Comparison of ENCODE assay signal across 8 cellular contexts in genomic region chr6:56852249-56852606, GRCh38.
DNase-seq lines count a peak whose midpoint lies in the region; ATAC-seq and TF ChIP-seq lines count a peak whose summit lies in the region.

No MANE protein-coding gene starts in this region.

- no peak for DNase-seq in Calu3
- DNase-seq in mesenchymal stem cell: no peak
- DNase-seq in AG20443 (ENCODE audit: low spot score): no peak
- DNase-seq in Caco-2: no peak
- DNase-seq in activated T-cell treated with anti-CD3 and anti-CD28 coated beads, Interleukin-2, amount 50 U/mL, for 4 hours: no peak
- DNase-seq in NCI-H1694 (lab: John Stamatoyannopoulos, UW): no peak

- H4K20me1 ChIP-seq in OCI-LY3 (ENCODE audit: insufficient read depth, low read length): no peaks in the 10 kb centered on the region

- H2AFZ ChIP-seq in OCI-LY3 (ENCODE audit: low read depth, low read length) (peak overlapping the region; percentile 91), mesenchymal stem cell (ENCODE audit: low read depth, low read length) (no peak overlapping the region)

- H3K4me1 Mint-ChIP-seq in Calu3 (ENCODE audit: low read depth, unreplicated experiment) (peaks cover 41% of the 10 kb centered on the region), Caco-2 (ENCODE audit: low read depth, unreplicated experiment) (peaks cover 10% of the 10 kb centered on the region)
- H3K4me1 Mint-ChIP-seq in activated T-cell treated with anti-CD3 and anti-CD28 coated beads, Interleukin-2, amount 50 U/mL, for 4 hours (ENCODE audit: low read depth): peaks cover 15% of the 10 kb centered on the region

- CTCF ChIA-PET in Calu3 (lab: Charles Lee): interaction anchor here (1.0 to 2.9 kb wide), 14 partner anchors 9 to 215 kb away, joined by 3 to 16 read pairs (median 4); no protein-coding TSS in a partner anchor
- CTCF ChIA-PET in Caco-2 (lab: Charles Lee): interaction anchor here (1.0 to 1.8 kb wide), 7 partner anchors 31 to 215 kb away, joined by 4 to 14 read pairs (median 5); no protein-coding TSS in a partner anchor

- WGBS in mesenchymal stem cell: 0% methylated on average over 2 of the region's 2 CpGs

- H3K27me3 ChIP-seq in OCI-LY3 (ENCODE audit: low read depth, low read length) (no peaks in the 10 kb centered on the region), mesenchymal stem cell (ENCODE audit: control insufficient read depth in 1 of 2, insufficient read depth in 1 of 2, low read length in 2 of 2) (no peaks in the 10 kb centered on the region), Caco-2 (replicated peaks; ENCODE audit: control insufficient read depth, insufficient read depth, low read length) (no peaks in the 10 kb centered on the region)

- H4K91ac ChIP-seq in mesenchymal stem cell (ENCODE audit: low read length): no peak overlapping the region

- H3K4me2 ChIP-seq in OCI-LY3 (ENCODE audit: low read length) (peak overlapping the region; percentile 82), mesenchymal stem cell (ENCODE audit: low read length, poor library complexity, severe bottlenecking) (no peak overlapping the region)

- H3K4ac ChIP-seq in mesenchymal stem cell (ENCODE audit: low read depth in 1 of 2, low read length in 2 of 2): no peak overlapping the region

- H2BK120ac ChIP-seq in mesenchymal stem cell (ENCODE audit: low read depth, low read length): no peak overlapping the region

- H3K9me3 Mint-ChIP-seq in Calu3 (ENCODE audit: low read depth, unreplicated experiment) (no peaks in the 10 kb centered on the region), Caco-2 (ENCODE audit: unreplicated experiment) (no peaks in the 10 kb centered on the region)
- no peaks in the 10 kb centered on the region for H3K9me3 Mint-ChIP-seq in activated T-cell treated with anti-CD3 and anti-CD28 coated beads, Interleukin-2, amount 50 U/mL, for 4 hours

- H3K79me1 ChIP-seq in mesenchymal stem cell (replicated peaks; ENCODE audit: low read length, poor library complexity, severe bottlenecking): peaks cover 3% of the 10 kb centered on the region

- BruUV-seq in Calu3 (replicated peaks; lab: Mats Ljungman, UMichigan) (no TSS peak), Caco-2 (replicated peaks; lab: Mats Ljungman, UMichigan) (no TSS peak)

- POLR2A ChIA-PET in Caco-2 (lab: Charles Lee): no interaction called here

- peak overlapping the region; percentile 97 for H3K4me3 Mint-ChIP-seq in Calu3 (ENCODE audit: low read depth, unreplicated experiment)
- H3K4me3 Mint-ChIP-seq in Caco-2 (ENCODE audit: unreplicated experiment): no peak overlapping the region
- H3K4me3 Mint-ChIP-seq in activated T-cell treated with anti-CD3 and anti-CD28 coated beads, Interleukin-2, amount 50 U/mL, for 4 hours: no peak overlapping the region

- TF ChIP-seq CTCF in Calu3 (IDR thresholded peaks at IDR 0.05; ENCODE audit: unreplicated experiment): no peak
- no peak for TF ChIP-seq CTCF in OCI-LY3 (IDR thresholded peaks at IDR 0.05; ENCODE audit: low read depth, low read length)
- no peak for TF ChIP-seq CTCF in Caco-2 (IDR thresholded peaks at IDR 0.05; ENCODE audit: insufficient read depth in 1 of 2, low read depth in 1 of 2, low read length in 1 of 2, severe bottlenecking in 1 of 2, unreplicated experiment in 1 of 2)

- H3K23ac ChIP-seq in mesenchymal stem cell (ENCODE audit: low read length in 2 of 2): no peak overlapping the region

- H3K18ac ChIP-seq in mesenchymal stem cell (ENCODE audit: low read depth in 1 of 2, low read length in 2 of 2): no peak overlapping the region

- H3K27me3 Mint-ChIP-seq in Calu3 (ENCODE audit: unreplicated experiment) (no peaks in the 10 kb centered on the region), Caco-2 (ENCODE audit: insufficient read depth, unreplicated experiment) (no peaks in the 10 kb centered on the region)
- H3K27me3 Mint-ChIP-seq in activated T-cell treated with anti-CD3 and anti-CD28 coated beads, Interleukin-2, amount 50 U/mL, for 4 hours (ENCODE audit: low read depth): peaks cover 46% of the 10 kb centered on the region

- H3K27ac Mint-ChIP-seq in Calu3 (ENCODE audit: unreplicated experiment): peak overlapping the region; percentile 91
- no peak overlapping the region for H3K27ac Mint-ChIP-seq in Caco-2 (ENCODE audit: unreplicated experiment)

- H3K36me3 ChIP-seq in OCI-LY3 (replicated peaks; ENCODE audit: low read depth, low read length) (no peaks in the 10 kb centered on the region), mesenchymal stem cell (ENCODE audit: control insufficient read depth in 1 of 2, insufficient read depth in 2 of 2, low read depth in 1 of 2, low read length in 2 of 2) (peaks cover 0 to 17% of the 10 kb centered on the region in 2 experiments), Caco-2 (ENCODE audit: control insufficient read depth, insufficient read depth, low read length) (no peaks in the 10 kb centered on the region)

- H3K4me1 ChIP-seq in OCI-LY3 (ENCODE audit: low read length) (peaks cover 28% of the 10 kb centered on the region), mesenchymal stem cell (ENCODE audit: control insufficient read depth, insufficient read depth, low read depth, low read length) (peaks cover 8% of the 10 kb centered on the region), Caco-2 (peaks cover 6% of the 10 kb centered on the region; the same call in 1 of the 2 replicates)

- no peak overlapping the region for H3K14ac ChIP-seq in mesenchymal stem cell (ENCODE audit: low read length in 2 of 2)

- H3K4me3 ChIP-seq in OCI-LY3 (ENCODE audit: low read length) (peak overlapping the region; percentile 70), mesenchymal stem cell (ENCODE audit: insufficient read depth in 1 of 2, low read depth in 1 of 2, low read length in 2 of 2) (peak overlapping the region in 1 of 2 experiments; percentile 82), Caco-2 (ENCODE audit: low read depth, low read length) (no peak overlapping the region)

- no peak overlapping the region for H2BK12ac ChIP-seq in mesenchymal stem cell (ENCODE audit: low read length in 2 of 2)

- H2BK5ac ChIP-seq in mesenchymal stem cell (ENCODE audit: low read depth, low read length, poor library complexity, severe bottlenecking): no peak overlapping the region

- ATAC-seq in GM21529 (IDR thresholded peaks at IDR 0.05; ENCODE audit: unreplicated experiment): peak; percentile 16
- no peak for ATAC-seq in activated T-cell treated with anti-CD3 and anti-CD28 coated beads, Interleukin-2, amount 50 U/mL, for 4 hours

- H3K9ac ChIP-seq in OCI-LY3 (ENCODE audit: low read length) (peak overlapping the region; percentile 48), mesenchymal stem cell (ENCODE audit: low read length) (peak overlapping the region; percentile 89)

- H4K8ac ChIP-seq in mesenchymal stem cell (ENCODE audit: low read length): no peak overlapping the region

- H2BK15ac ChIP-seq in mesenchymal stem cell (ENCODE audit: low read depth, poor library complexity, severe bottlenecking): no peak overlapping the region

- H3K27ac ChIP-seq in OCI-LY3 (ENCODE audit: low read length) (no peak overlapping the region), mesenchymal stem cell (ENCODE audit: low read length, poor library complexity, severe bottlenecking) (peak overlapping the region; percentile 66)

- H3K9me3 ChIP-seq in OCI-LY3 (ENCODE audit: insufficient read depth, low read length): no peaks in the 10 kb centered on the region
- no peaks in the 10 kb centered on the region for H3K9me3 ChIP-seq in mesenchymal stem cell (ENCODE audit: control insufficient read depth, low read length)
- H3K9me3 ChIP-seq in Caco-2: no peaks in the 10 kb centered on the region

- no peak overlapping the region for H2AK5ac ChIP-seq in mesenchymal stem cell (ENCODE audit: low read length, severe bottlenecking)

- H3K79me2 ChIP-seq in OCI-LY3 (ENCODE audit: low read length): no peaks in the 10 kb centered on the region

- intact Hi-C loops in Calu3 (cut with micrococcal nuclease; ENCODE audit: unreplicated experiment) (no loop called here), Caco-2 (cut with micrococcal nuclease; ENCODE audit: unreplicated experiment) (loop anchor here (10.0 kb wide), 1 partner anchor 497 kb away; no protein-coding TSS in a partner anchor)

- H3K36me3 Mint-ChIP-seq in Calu3 (ENCODE audit: insufficient read depth, unreplicated experiment) (peaks cover 26% of the 10 kb centered on the region), Caco-2 (ENCODE audit: insufficient read depth, unreplicated experiment) (no peaks in the 10 kb centered on the region)
- no peaks in the 10 kb centered on the region for H3K36me3 Mint-ChIP-seq in activated T-cell treated with anti-CD3 and anti-CD28 coated beads, Interleukin-2, amount 50 U/mL, for 4 hours (ENCODE audit: insufficient read depth)
